Comparison of ENCODE assay signal across 16 cellular contexts in genomic region chr9:33714989-33715388, GRCh38.
"Had no signal": no experiment of that assay in that cellular context is flagged by ENCODE, and none has a peak within 500 bp of the region (broad histone marks: within the 10 kb centered on the region; RNA-seq: fewer than 3 reads in every experiment).

No MANE protein-coding gene starts in this region.

- H3K27ac ChIP-seq: adrenal gland, esophagus muscularis mucosa, lower lobe of right lung, parathyroid adenoma, thoracic aorta, VCaP had no signal

- H3K9me3 ChIP-seq: adrenal gland, esophagus muscularis mucosa, lower lobe of right lung, thoracic aorta had no signal

- H3K4me1 ChIP-seq: adrenal gland, parathyroid adenoma had no signal

- H3K4me3 ChIP-seq: adrenal gland, esophagus muscularis mucosa, lower lobe of right lung, thoracic aorta had no signal

- ATAC-seq: activated CD8-positive, alpha-beta T cell treated with anti-CD3 and anti-CD28 coated beads, Interleukin-2, amount 10 ng/mL, durations not matched to agents 7 days and 5 days; left cardiac atrium; lower lobe of right lung; stimulated activated naive CD8-positive, alpha-beta T cell treated with anti-CD3 and anti-CD28 coated beads, Interleukin-15, amount 100 ng/mL, for 72 hours had no signal

- DNase-seq: activated CD4-positive, alpha-beta T cell treated with anti-CD3 and anti-CD28 coated beads for 48 hours; activated CD8-positive, alpha-beta T cell treated with anti-CD3 and anti-CD28 coated beads, Interleukin-2, amount 10 ng/mL, durations not matched to agents 7 days and 5 days; activated naive CD4-positive, alpha-beta T cell treated with anti-CD3 and anti-CD28 coated beads, Interleukin-2, amount 10 ng/mL, durations not matched to agents 7 days and 5 days; adrenal gland; glutamatergic neuron; immature natural killer cell; left cardiac atrium; lower lobe of right lung; retina; stimulated activated CD4-positive, alpha-beta T cell treated with anti-CD3 and anti-CD28 coated beads, Interleukin-15, amount 100 ng/mL, for 24 hours; stimulated activated CD4-positive, alpha-beta T cell treated with anti-CD3 and anti-CD28 coated beads, Interleukin-4, amount 100 ng/mL, for 24 hours; stimulated activated naive CD8-positive, alpha-beta T cell treated with anti-CD3 and anti-CD28 coated beads, Interleukin-15, amount 100 ng/mL, for 72 hours had no signal
